ENCODE assay signal across 1 cellular context in the genomic region with DNA sequence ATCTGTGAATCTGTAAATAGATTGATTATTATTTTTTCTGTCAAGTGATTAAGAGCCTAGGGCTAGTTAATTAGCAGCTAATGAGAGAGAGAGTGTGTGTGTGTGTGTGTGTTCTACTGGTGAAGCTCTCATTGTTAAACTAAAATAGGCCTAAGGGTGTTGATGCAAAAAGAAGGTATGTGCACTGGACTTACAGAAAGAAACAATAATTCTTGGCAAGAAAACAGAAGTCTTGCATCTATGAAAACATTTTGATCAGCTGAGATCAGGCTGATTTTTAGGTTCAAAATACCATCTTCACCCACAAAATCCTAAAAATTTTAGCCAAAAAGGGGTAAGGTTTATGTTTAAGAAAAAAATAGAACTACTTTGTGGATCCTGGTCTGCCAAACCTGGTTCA.
TF ChIP-seq lines count a peak whose summit lies in the region.

No MANE protein-coding gene starts in this region.

TF ChIP-seq in IMR-90, 13 proteins besides CTCF, POLR2A, EP300 and RAD21:
- no peak for TF ChIP-seq RFX5 (IDR thresholded peaks at IDR 0.05; ENCODE audit: low read depth, low read length)
- no peak for TF ChIP-seq MAFK (IDR thresholded peaks at IDR 0.05; ENCODE audit: low read depth, low read length)
- no peak for TF ChIP-seq RCOR1 (IDR thresholded peaks at IDR 0.05; ENCODE audit: insufficient replicate concordance, low read length)
- TF ChIP-seq BHLHE40 (IDR thresholded peaks at IDR 0.05; ENCODE audit: low read depth, low read length), result no peak
- no peak for TF ChIP-seq SMC3 (IDR thresholded peaks at IDR 0.05; ENCODE audit: low read depth, low read length)
- TF ChIP-seq FOS (IDR thresholded peaks at IDR 0.05; ENCODE audit: low read depth, low read length), result no peak
- no peak for TF ChIP-seq CHD1 (IDR thresholded peaks at IDR 0.05; ENCODE audit: low read depth, low read length)
- no peak for TF ChIP-seq NFE2L2 (IDR thresholded peaks at IDR 0.05; ENCODE audit: low read depth, low read length)
- no peak for TF ChIP-seq MAZ (IDR thresholded peaks at IDR 0.05; ENCODE audit: borderline replicate concordance, low read depth, low read length)
- TF ChIP-seq, protein P1, sequence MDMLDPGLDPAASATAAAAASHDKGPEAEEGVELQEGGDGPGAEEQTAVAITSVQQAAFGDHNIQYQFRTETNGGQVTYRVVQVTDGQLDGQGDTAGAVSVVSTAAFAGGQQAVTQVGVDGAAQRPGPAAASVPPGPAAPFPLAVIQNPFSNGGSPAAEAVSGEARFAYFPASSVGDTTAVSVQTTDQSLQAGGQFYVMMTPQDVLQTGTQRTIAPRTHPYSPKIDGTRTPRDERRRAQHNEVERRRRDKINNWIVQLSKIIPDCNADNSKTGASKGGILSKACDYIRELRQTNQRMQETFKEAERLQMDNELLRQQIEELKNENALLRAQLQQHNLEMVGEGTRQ (IDR thresholded peaks at IDR 0.05; ENCODE audit: low read depth, low read length), result no peak
TF ChIP-seq in IMR-90: peak in this region for 0.
